ENCODE assay signal across 18 cellular contexts in genomic region chr12:55696141-55696540, GRCh38.
"Had no signal": no experiment of that assay in that cellular context is flagged by ENCODE, and none has a peak within 500 bp of the region (broad histone marks: within the 10 kb centered on the region; RNA-seq: fewer than 3 reads in every experiment).

No MANE protein-coding gene starts in this region.

- DNase-seq: effector memory CD4-positive, alpha-beta T cell; heart right ventricle; hypothalamus; kidney glomerular epithelial cell; occipital lobe; psoas muscle; retina; small intestine; stimulated activated CD4-positive, alpha-beta T cell treated with anti-CD3 and anti-CD28 coated beads, Interleukin-2, amount 100 ng/mL, for 48 hours; stimulated activated naive CD4-positive, alpha-beta T cell treated with Interleukin-2 at 50 U/mL for 16 hours; thyroid gland had no signal

- H2AFZ ChIP-seq: parathyroid adenoma had no signal

- H3K4me3 ChIP-seq: heart right ventricle, psoas muscle, suprapubic skin, thyroid gland, vagina had no signal

- H3K79me2 ChIP-seq: parathyroid adenoma had no signal

- H3K27me3 ChIP-seq: heart right ventricle, suprapubic skin, thyroid gland, vagina had no signal

- ATAC-seq: esophagus mucosa; heart right ventricle; natural killer cell treated with Interleukin-12 subunit alpha and Interleukin-12 subunit beta and Interleukin-15 and Interleukin-18, amount 100 ng/mL, for 72 hours; psoas muscle had no signal

- H3K27me3 Mint-ChIP-seq: type B pancreatic cell had no signal

- H3K4me1 ChIP-seq: parathyroid adenoma, suprapubic skin, thyroid gland had no signal

- H3K27ac ChIP-seq: heart right ventricle, parathyroid adenoma, psoas muscle, suprapubic skin, thyroid gland, vagina had no signal

- H3K4me3 Mint-ChIP-seq: mesothelial cell of epicardium; natural killer cell treated with Interleukin-12 subunit alpha and Interleukin-12 subunit beta and Interleukin-15 and Interleukin-18, amount 100 ng/mL, for 72 hours; type B pancreatic cell had no signal

- H3K36me3 Mint-ChIP-seq: mesothelial cell of epicardium; natural killer cell treated with Interleukin-12 subunit alpha and Interleukin-12 subunit beta and Interleukin-15 and Interleukin-18, amount 100 ng/mL, for 72 hours had no signal

- H3K9me3 ChIP-seq: heart right ventricle, psoas muscle, suprapubic skin, thyroid gland, vagina had no signal

- H3K36me3 ChIP-seq: thyroid gland, vagina had no signal

- H3K4me1 Mint-ChIP-seq: mesothelial cell of epicardium had no signal

- H3K27ac Mint-ChIP-seq: mesothelial cell of epicardium; natural killer cell treated with Interleukin-12 subunit alpha and Interleukin-12 subunit beta and Interleukin-15 and Interleukin-18, amount 100 ng/mL, for 72 hours; type B pancreatic cell had no signal

- H3K9ac ChIP-seq: parathyroid adenoma had no signal

- H3K9me3 Mint-ChIP-seq: mesothelial cell of epicardium; natural killer cell treated with Interleukin-12 subunit alpha and Interleukin-12 subunit beta and Interleukin-15 and Interleukin-18, amount 100 ng/mL, for 72 hours; type B pancreatic cell had no signal
